In genomic region chr5:180367991-180368390, GRCh38 we compare ENCODE assay signal across 25 cellular contexts.
"Had no signal": no experiment of that assay in that cellular context is flagged by ENCODE, and none has a peak within 500 bp of the region (broad histone marks: within the 10 kb centered on the region; RNA-seq: fewer than 3 reads in every experiment).

No MANE protein-coding gene starts in this region.

- H3K27me3 ChIP-seq: breast epithelium, right lobe of liver, SJSA1 had no signal

- H3K27ac Mint-ChIP-seq: activated CD8-positive, alpha-beta T cell treated with anti-CD3 and anti-CD28 coated beads, Interleukin-2, amount 10 ng/mL, durations not matched to agents 7 days and 5 days; activated naive CD4-positive, alpha-beta T cell treated with anti-CD3 and anti-CD28 coated beads, Interleukin-2, amount 50 U/mL, for 24 hours; memory B cell; nephron progenitor cell; type B pancreatic cell had no signal

- H3K4me3 ChIP-seq: breast epithelium, coronary artery, mucosa of descending colon, right lobe of liver, SJSA1, stomach, thoracic aorta had no signal

- ATAC-seq: activated CD8-positive, alpha-beta T cell treated with anti-CD3 and anti-CD28 coated beads, Interleukin-2, amount 10 ng/mL, durations not matched to agents 7 days and 5 days; left cardiac atrium; right lobe of liver had no signal

- H3K9me3 ChIP-seq: breast epithelium, mucosa of descending colon, right lobe of liver, SJSA1, stomach, thoracic aorta had no signal

- H3K4me1 Mint-ChIP-seq: activated naive CD4-positive, alpha-beta T cell treated with anti-CD3 and anti-CD28 coated beads, Interleukin-2, amount 50 U/mL, for 24 hours; memory B cell had no signal

- H3K36me3 Mint-ChIP-seq: activated naive CD4-positive, alpha-beta T cell treated with anti-CD3 and anti-CD28 coated beads, Interleukin-2, amount 50 U/mL, for 24 hours; memory B cell; type B pancreatic cell had no signal

- FAIRE-seq: endometrium, small intestine, TTC549 had no signal

- H3K27ac ChIP-seq: breast epithelium, coronary artery, right lobe of liver, SJSA1, stomach, thoracic aorta, WERI-Rb-1 had no signal

- H3K36me3 ChIP-seq: breast epithelium, right lobe of liver, SJSA1, stomach, thoracic aorta, WERI-Rb-1 had no signal

- H3K4me1 ChIP-seq: breast epithelium, right lobe of liver, SJSA1, stomach had no signal

- H3K9me3 Mint-ChIP-seq: activated naive CD4-positive, alpha-beta T cell treated with anti-CD3 and anti-CD28 coated beads, Interleukin-2, amount 50 U/mL, for 24 hours; activated T-helper 1 cell treated with anti-CD3 and anti-CD28 coated beads, Interleukin-12 subunit alpha, Interleukin-12 subunit beta, Interleukin-2, Interleukin-4 antibody, amounts not matched to agents 30 ng/mL and 10 ng/mL and 1 ng/mL, durations not matched to agents 14 hours and 24 hours and 36 hours; memory B cell; nephron progenitor cell; stimulated activated effector memory CD8-positive, alpha-beta T cell treated with anti-CD3 and anti-CD28 coated beads, Interleukin-12 subunit alpha, Interleukin-12 subunit beta, amount 100 ng/mL, for 72 hours; type B pancreatic cell had no signal

- DNase-seq: activated CD4-positive, alpha-beta T cell treated with anti-CD3 and anti-CD28 coated beads, Interleukin-2, amount 50 U/mL, for 1 hour; activated CD4-positive, CD25-positive, alpha-beta regulatory T cell treated with anti-CD3 and anti-CD28 coated beads, Interleukin-2, amount 50 U/mL, for 72 hours; activated CD8-positive, alpha-beta T cell treated with anti-CD3 and anti-CD28 coated beads, Interleukin-2, amount 10 ng/mL, durations not matched to agents 7 days and 5 days; activated gamma-delta T cell; cerebellar nuclear complex; left cardiac atrium; mucosa of descending colon; nephron progenitor cell; right lobe of liver; stimulated activated CD4-positive, alpha-beta T cell treated with anti-CD3 and anti-CD28 coated beads, Interleukin-2, amount 100 ng/mL, for 24 hours; stomach; T-helper 1 cell; WERI-Rb-1 had no signal

- H3K4me3 Mint-ChIP-seq: activated CD8-positive, alpha-beta T cell treated with anti-CD3 and anti-CD28 coated beads, Interleukin-2, amount 10 ng/mL, durations not matched to agents 7 days and 5 days; activated naive CD4-positive, alpha-beta T cell treated with anti-CD3 and anti-CD28 coated beads, Interleukin-2, amount 50 U/mL, for 24 hours; activated T-helper 1 cell treated with anti-CD3 and anti-CD28 coated beads, Interleukin-12 subunit alpha, Interleukin-12 subunit beta, Interleukin-2, Interleukin-4 antibody, amounts not matched to agents 30 ng/mL and 10 ng/mL and 1 ng/mL, durations not matched to agents 14 hours and 24 hours and 36 hours; memory B cell; nephron progenitor cell; stimulated activated effector memory CD8-positive, alpha-beta T cell treated with anti-CD3 and anti-CD28 coated beads, Interleukin-12 subunit alpha, Interleukin-12 subunit beta, amount 100 ng/mL, for 72 hours; type B pancreatic cell had no signal

- H3K27me3 Mint-ChIP-seq: activated naive CD4-positive, alpha-beta T cell treated with anti-CD3 and anti-CD28 coated beads, Interleukin-2, amount 50 U/mL, for 24 hours had no signal
